Comparison of ENCODE assay signal across 33 cellular contexts in the genomic region with DNA sequence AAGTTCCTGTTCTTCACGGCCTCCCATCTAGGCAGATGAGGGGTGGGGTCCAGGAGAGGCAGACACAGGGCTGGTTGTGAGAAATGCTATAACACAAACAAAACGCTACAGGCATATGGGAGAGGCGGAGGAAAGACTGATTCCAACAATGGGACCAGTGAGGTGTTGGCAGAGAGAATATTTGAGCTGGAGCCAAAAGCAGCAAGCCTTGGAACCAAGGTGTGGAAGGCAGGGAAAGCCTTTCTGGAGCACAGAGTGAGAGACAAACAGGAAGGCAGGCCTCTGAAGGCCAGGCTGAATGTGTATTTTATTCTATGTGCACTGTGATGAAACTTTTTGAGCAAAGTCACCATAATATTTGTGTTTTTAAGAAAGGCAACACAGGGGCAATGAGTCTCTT. TPM values are rescaled to one million over a fixed set of nuclear protein-coding genes. Genes with fewer than 3 reads are reported as not detected.
DNase-seq lines count a peak whose midpoint lies in the region; ATAC-seq and TF ChIP-seq lines count a peak whose summit lies in the region.
"Had no signal": no experiment of that assay in that cellular context is flagged by ENCODE, and none has a peak within 500 bp of the region (broad histone marks: within the 10 kb centered on the region; RNA-seq: fewer than 3 reads in every experiment).

No MANE protein-coding gene starts in this region.

- no peaks in the 10 kb centered on the region for H3K27me3 Mint-ChIP-seq in activated CD8-positive, alpha-beta T cell treated with anti-CD3 and anti-CD28 coated beads, Interleukin-2, amount 10 ng/mL, durations not matched to agents 7 days and 5 days (ENCODE audit: low read depth)
- H3K27me3 Mint-ChIP-seq: activated CD4-positive, alpha-beta T cell treated with anti-CD3 and anti-CD28 coated beads for 36 hours; activated naive CD4-positive, alpha-beta T cell treated with anti-CD3 and anti-CD28 coated beads, Interleukin-2, amount 50 U/mL, for 24 hours; activated T-helper 17 cell treated with anti-CD3 and anti-CD28 coated beads, Interleukin-2, amount 50 U/mL, for 72 hours; effector memory CD8-positive, alpha-beta T cell had no signal

- H3K4me1 Mint-ChIP-seq in activated CD8-positive, alpha-beta T cell treated with anti-CD3 and anti-CD28 coated beads, Interleukin-2, amount 10 ng/mL, durations not matched to agents 7 days and 5 days (ENCODE audit: low read depth), result peaks cover 22% of the 10 kb centered on the region

- H3K9me3 Mint-ChIP-seq in activated CD8-positive, alpha-beta T cell treated with anti-CD3 and anti-CD28 coated beads, Interleukin-2, amount 10 ng/mL, durations not matched to agents 7 days and 5 days (ENCODE audit: insufficient read depth), result no peaks in the 10 kb centered on the region
- H3K9me3 Mint-ChIP-seq: activated naive CD4-positive, alpha-beta T cell treated with anti-CD3 and anti-CD28 coated beads, Interleukin-2, amount 50 U/mL, for 24 hours; activated T-helper 17 cell treated with anti-CD3 and anti-CD28 coated beads, Interleukin-2, amount 50 U/mL, for 72 hours; CD8-positive, alpha-beta memory T cell; effector memory CD8-positive, alpha-beta T cell had no signal

- H3K27ac Mint-ChIP-seq in activated CD8-positive, alpha-beta T cell treated with anti-CD3 and anti-CD28 coated beads, Interleukin-2, amount 10 ng/mL, durations not matched to agents 7 days and 5 days, result no peak overlapping the region
- H3K27ac Mint-ChIP-seq: activated CD4-positive, alpha-beta T cell treated with anti-CD3 and anti-CD28 coated beads for 36 hours; activated naive CD4-positive, alpha-beta T cell treated with anti-CD3 and anti-CD28 coated beads, Interleukin-2, amount 50 U/mL, for 24 hours; effector memory CD8-positive, alpha-beta T cell had no signal

- TF ChIP-seq POLR2A in suprapubic skin (IDR thresholded peaks at IDR 0.05), result no peak

- DNase-seq in NCI-H2029 (lab: John Stamatoyannopoulos, UW) (peak; percentile 38), astrocyte of the hippocampus (ENCODE audit: low read depth, low spot score) (peak; percentile 37), epithelial cell of esophagus (ENCODE audit: low read depth) (peak; percentile 13), suprapubic skin (ENCODE audit: low spot score in 2 of 2) (no peak), NCI-H2107 treated with DMSO at 0.1 percent for 48 hours (lab: John Stamatoyannopoulos, UW; ENCODE audit: unreplicated experiment) (no peak), DMS79 treated with DMSO at 0.1 percent for 48 hours (lab: John Stamatoyannopoulos, UW) (no peak)
- no peak for DNase-seq in activated CD8-positive, alpha-beta T cell treated with anti-CD3 and anti-CD28 coated beads, Interleukin-2, amount 10 ng/mL, durations not matched to agents 7 days and 5 days
- DNase-seq: activated CD4-positive, alpha-beta T cell treated with anti-CD3 and anti-CD28 coated beads for 36 hours; amygdala; BE2C; CD8-positive, alpha-beta memory T cell; DMS 273 treated with DMSO at 0.1 percent for 48 hours; effector memory CD8-positive, alpha-beta T cell; EL; foreskin fibroblast; left lung; mesenchymal stem cell; MM.1S; NCI-H1105 treated with DMSO at 0.1 percent for 48 hours; NCI-H187 treated with DMSO at 0.1 percent for 48 hours; NCI-H345; SJCRH30; stimulated activated naive CD4-positive, alpha-beta T cell; T1000 had no signal

- peaks cover 15% of the 10 kb centered on the region for H3K36me3 Mint-ChIP-seq in activated CD8-positive, alpha-beta T cell treated with anti-CD3 and anti-CD28 coated beads, Interleukin-2, amount 10 ng/mL, durations not matched to agents 7 days and 5 days (ENCODE audit: low read depth)

- H3K36me3 ChIP-seq in suprapubic skin, result no peaks in the 10 kb centered on the region
- H3K36me3 ChIP-seq: esophagus muscularis mucosa, left lung, SJCRH30, vagina had no signal

- no peak for TF ChIP-seq EP300 in suprapubic skin (IDR thresholded peaks at IDR 0.05)

- peak overlapping the region; percentile 12 for H3K27ac ChIP-seq in suprapubic skin
- H3K27ac ChIP-seq: coronary artery, esophagus muscularis mucosa, KMS-11, left lung, SJCRH30, vagina, VCaP had no signal

- peaks cover 25% of the 10 kb centered on the region for H3K4me1 ChIP-seq in suprapubic skin
- H3K4me1 ChIP-seq: BE2C, HAP-1, SJCRH30 had no signal

- ATAC-seq in activated CD8-positive, alpha-beta T cell treated with anti-CD3 and anti-CD28 coated beads, Interleukin-2, amount 10 ng/mL, durations not matched to agents 7 days and 5 days, result no peak
- ATAC-seq: activated CD4-positive, alpha-beta T cell treated with anti-CD3 and anti-CD28 coated beads for 36 hours; activated T-helper 17 cell treated with anti-CD3 and anti-CD28 coated beads, Interleukin-2, amount 50 U/mL, for 72 hours; effector memory CD8-positive, alpha-beta T cell; GM12878; left lung had no signal

- no peaks in the 10 kb centered on the region for H3K9me3 ChIP-seq in suprapubic skin
- H3K9me3 ChIP-seq: BE2C, esophagus muscularis mucosa, HAP-1, left lung, SJCRH30, vagina had no signal

- H3K4me3 ChIP-seq in epithelial cell of esophagus (ENCODE audit: low read length), result no peak overlapping the region
- no peak overlapping the region for H3K4me3 ChIP-seq in suprapubic skin
- H3K4me3 ChIP-seq: coronary artery, esophagus muscularis mucosa, GM12878, HAP-1, left lung, SJCRH30, vagina had no signal

- no peaks in the 10 kb centered on the region for H3K27me3 ChIP-seq in suprapubic skin
- H3K27me3 ChIP-seq: BE2C, esophagus muscularis mucosa, left lung, SJCRH30, vagina had no signal

- CTCF ChIA-PET in activated CD8-positive, alpha-beta T cell treated with anti-CD3 and anti-CD28 coated beads, Interleukin-2, amount 10 ng/mL, durations not matched to agents 7 days and 5 days (lab: Charles Lee), result interaction anchor here (1.1 kb wide), 1 partner anchor 37 kb away, joined by 5 read pairs; no protein-coding TSS in a partner anchor

- POLR2A ChIA-PET in activated CD8-positive, alpha-beta T cell treated with anti-CD3 and anti-CD28 coated beads, Interleukin-2, amount 10 ng/mL, durations not matched to agents 7 days and 5 days (lab: Charles Lee), result no interaction called here

- TF ChIP-seq CTCF in epithelial cell of esophagus (IDR thresholded peaks at IDR 0.05; ENCODE audit: insufficient read depth, low read depth, low read length, missing control alignments) (no peak), suprapubic skin (IDR thresholded peaks at IDR 0.05) (no peak)

- 60% methylated on average over 3 of the region's 3 CpGs for WGBS in suprapubic skin

- no peak overlapping the region for H3K4me3 Mint-ChIP-seq in activated CD8-positive, alpha-beta T cell treated with anti-CD3 and anti-CD28 coated beads, Interleukin-2, amount 10 ng/mL, durations not matched to agents 7 days and 5 days
- H3K4me3 Mint-ChIP-seq: activated CD4-positive, alpha-beta T cell treated with anti-CD3 and anti-CD28 coated beads for 36 hours; activated naive CD4-positive, alpha-beta T cell treated with anti-CD3 and anti-CD28 coated beads, Interleukin-2, amount 50 U/mL, for 24 hours; activated T-helper 17 cell treated with anti-CD3 and anti-CD28 coated beads, Interleukin-2, amount 50 U/mL, for 72 hours; effector memory CD8-positive, alpha-beta T cell had no signal

RNA-seq across cellular contexts. Expression of a gene that starts 2.9 kb away (rescaled TPM):
- total RNA-seq in suprapubic skin, result 10 to 100 TPM in 3 of 4 donors, 1 to 10 TPM in 1; 6.1 to 29.3 (median 20.6) TPM
- total RNA-seq in activated CD8-positive, alpha-beta T cell treated with anti-CD3 and anti-CD28 coated beads, Interleukin-2, amount 10 ng/mL, durations not matched to agents 7 days and 5 days, result 10 to 100 TPM; 18.1 to 21.1 TPM

RNA-seq across cellular contexts. Expression of a gene that starts 3.3 kb away (rescaled TPM):
- total RNA-seq in suprapubic skin, result 100 to 1,000 TPM in 3 of 4 donors, 10 to 100 TPM in 1; 65.8 to 154 (median 142) TPM
- 100 to 1,000 TPM; 319 to 322 TPM for total RNA-seq in activated CD8-positive, alpha-beta T cell treated with anti-CD3 and anti-CD28 coated beads, Interleukin-2, amount 10 ng/mL, durations not matched to agents 7 days and 5 days

Comparison
In these comparisons a context has a peak if more than half of its experiments do, and no peak if none do; other contexts are left out.
1. DNase-seq: peak in NCI-H2029 (single experiment), astrocyte of the hippocampus (single experiment) and epithelial cell of esophagus (single experiment); none in suprapubic skin (0 of 2), activated CD8-positive, alpha-beta T cell treated with anti-CD3 and anti-CD28 coated beads, Interleukin-2, amount 10 ng/mL, durations not matched to agents 7 days and 5 days (single experiment), NCI-H2107 treated with DMSO at 0.1 percent for 48 hours (single experiment) and DMS79 treated with DMSO at 0.1 percent for 48 hours (single experiment).